ENCODE assay signal across 18 cellular contexts in genomic region chr5:127280494-127281220, GRCh38. TPM values are rescaled to one million over a fixed set of nuclear protein-coding genes. Genes with fewer than 3 reads are reported as not detected.
A peak's percentile ranks its signal among the peaks of the same experiment; 100 is the strongest.
DNase-seq lines count a peak whose midpoint lies in the region; ATAC-seq and TF ChIP-seq lines count a peak whose summit lies in the region.
"Had no signal": no experiment of that assay in that cellular context is flagged by ENCODE, and none has a peak within 500 bp of the region (broad histone marks: within the 10 kb centered on the region; RNA-seq: fewer than 3 reads in every experiment).

No MANE protein-coding gene starts in this region.

- intact Hi-C loops in body of pancreas (cut with DNase I) = no loop called here
- intact Hi-C loops in activated CD8-positive, alpha-beta T cell treated with anti-CD3 and anti-CD28 coated beads for 36 hours (cut with micrococcal nuclease) = no loop called here

- TF ChIP-seq POLR2A in body of pancreas (IDR thresholded peaks at IDR 0.05) = no peak

- no peaks in the 10 kb centered on the region for H3K9me3 Mint-ChIP-seq in activated CD8-positive, alpha-beta T cell treated with anti-CD3 and anti-CD28 coated beads for 36 hours
- H3K9me3 Mint-ChIP-seq: activated T-helper 2 cell treated with anti-CD3 and anti-CD28 coated beads, Interferon-gamma antibody, Interleukin-2, Interleukin-4, amounts not matched to agents 10 μg/mL and 5 μg/mL and 100 μg/mL, durations not matched to agents 14 hours and 24 hours and 36 hours; natural killer cell treated with Interleukin-12 subunit alpha and Interleukin-12 subunit beta and Interleukin-15 and Interleukin-18, amount 100 ng/mL, for 72 hours; stimulated activated naive B cell treated with anti-CD40 and anti-IgM and Interleukin-4, amounts not matched to agents 10 μg/mL and 1 μg/mL and 100 μg/mL, for 72 hours had no signal

- peaks cover 8% of the 10 kb centered on the region for H3K27me3 Mint-ChIP-seq in activated CD8-positive, alpha-beta T cell treated with anti-CD3 and anti-CD28 coated beads for 36 hours

- peak in 2 of 3 experiments; percentile 10 to 41 for DNase-seq in NCI-H1417 (lab: John Stamatoyannopoulos, UW)
- DNase-seq in NCI-H1417 treated with DMSO at 0.1 percent for 48 hours (lab: John Stamatoyannopoulos, UW) = no peak
- peak; percentile 6 for DNase-seq in NCI-H1092 (lab: John Stamatoyannopoulos, UW)
- DNase-seq in body of pancreas = peak; percentile 28 to 66 (median 42)
- DNase-seq in stimulated activated CD4-positive, alpha-beta T cell treated with anti-CD3 and anti-CD28 coated beads, Interleukin-12 subunit alpha, Interleukin-12 subunit beta, amount 100 ng/mL, for 4 hours = no peak
- no peak for DNase-seq in activated CD8-positive, alpha-beta T cell treated with anti-CD3 and anti-CD28 coated beads for 36 hours
- DNase-seq in 8988T = no peak
- DNase-seq: activated CD8-positive, alpha-beta T cell treated with anti-CD3 and anti-CD28 coated beads, Interleukin-2, amount 10 ng/mL, durations not matched to agents 7 days and 5 days; COR-L47; NCI-H1694 treated with DMSO at 0.1 percent for 48 hours; SJCRH30; stimulated activated naive B cell treated with anti-CD40 and anti-IgM and Interleukin-4, amounts not matched to agents 10 μg/mL and 1 μg/mL and 100 μg/mL, for 72 hours; uterus had no signal

- POLR2A ChIA-PET in activated CD8-positive, alpha-beta T cell treated with anti-CD3 and anti-CD28 coated beads for 36 hours (lab: Charles Lee) = no interaction called here

- no peak overlapping the region for H3K27ac Mint-ChIP-seq in activated CD8-positive, alpha-beta T cell treated with anti-CD3 and anti-CD28 coated beads for 36 hours
- H3K27ac Mint-ChIP-seq: activated CD8-positive, alpha-beta T cell treated with anti-CD3 and anti-CD28 coated beads, Interleukin-2, amount 10 ng/mL, durations not matched to agents 7 days and 5 days; activated T-helper 2 cell treated with anti-CD3 and anti-CD28 coated beads, Interferon-gamma antibody, Interleukin-2, Interleukin-4, amounts not matched to agents 10 μg/mL and 5 μg/mL and 100 μg/mL, durations not matched to agents 14 hours and 24 hours and 36 hours; natural killer cell treated with Interleukin-12 subunit alpha and Interleukin-12 subunit beta and Interleukin-15 and Interleukin-18, amount 100 ng/mL, for 72 hours; stimulated activated naive B cell treated with anti-CD40 and anti-IgM and Interleukin-4, amounts not matched to agents 10 μg/mL and 1 μg/mL and 100 μg/mL, for 72 hours had no signal

- H3K36me3 ChIP-seq in body of pancreas (replicated peaks in 1 of 2; ENCODE audit: insufficient read depth in 1 of 2, low read depth in 2 of 2) (no peaks in the 10 kb centered on the region), neuron (ENCODE audit: insufficient read depth, low read length) (no peaks in the 10 kb centered on the region)
- H3K36me3 ChIP-seq: SJCRH30, uterus had no signal

- no peak overlapping the region for H3K4me3 Mint-ChIP-seq in activated CD8-positive, alpha-beta T cell treated with anti-CD3 and anti-CD28 coated beads for 36 hours
- H3K4me3 Mint-ChIP-seq: activated CD8-positive, alpha-beta T cell treated with anti-CD3 and anti-CD28 coated beads, Interleukin-2, amount 10 ng/mL, durations not matched to agents 7 days and 5 days; natural killer cell treated with Interleukin-12 subunit alpha and Interleukin-12 subunit beta and Interleukin-15 and Interleukin-18, amount 100 ng/mL, for 72 hours; stimulated activated naive B cell treated with anti-CD40 and anti-IgM and Interleukin-4, amounts not matched to agents 10 μg/mL and 1 μg/mL and 100 μg/mL, for 72 hours had no signal

- no peak overlapping the region for H3K27ac ChIP-seq in body of pancreas
- H3K27ac ChIP-seq: SJCRH30, uterus had no signal

- H3K4me1 ChIP-seq in body of pancreas (peaks cover 11% of the 10 kb centered on the region), neuron (ENCODE audit: insufficient read depth, low read length) (peaks cover 9% of the 10 kb centered on the region)
- H3K4me1 ChIP-seq: uterus had no signal

- H3K36me3 Mint-ChIP-seq in activated CD8-positive, alpha-beta T cell treated with anti-CD3 and anti-CD28 coated beads for 36 hours (ENCODE audit: low read depth) = no peaks in the 10 kb centered on the region
- H3K36me3 Mint-ChIP-seq: natural killer cell treated with Interleukin-12 subunit alpha and Interleukin-12 subunit beta and Interleukin-15 and Interleukin-18, amount 100 ng/mL, for 72 hours; stimulated activated naive B cell treated with anti-CD40 and anti-IgM and Interleukin-4, amounts not matched to agents 10 μg/mL and 1 μg/mL and 100 μg/mL, for 72 hours had no signal

- CTCF ChIA-PET in activated CD8-positive, alpha-beta T cell treated with anti-CD3 and anti-CD28 coated beads for 36 hours (lab: Charles Lee) = no interaction called here

- 30 to 31% methylated on average over 11 of the region's 11 CpGs for WGBS in body of pancreas, 2 donors

- no peak overlapping the region for H3K4me3 ChIP-seq in body of pancreas
- H3K4me3 ChIP-seq in neuron (ENCODE audit: low read length) = no peak overlapping the region
- H3K4me3 ChIP-seq: lung, SJCRH30, uterus had no signal

- H2AFZ ChIP-seq in neuron (ENCODE audit: low read depth, low read length) = peak overlapping the region; percentile 1

- peak in 4 of 7 experiments; percentile 9 to 23 (median 20) for TF ChIP-seq CTCF in body of pancreas (IDR thresholded peaks at IDR 0.05)
- no peak for TF ChIP-seq CTCF in activated CD8-positive, alpha-beta T cell treated with anti-CD3 and anti-CD28 coated beads for 36 hours (IDR thresholded peaks at IDR 0.05)

- H3K9me3 ChIP-seq in body of pancreas (no peaks in the 10 kb centered on the region), neuron (ENCODE audit: low read length) (no peaks in the 10 kb centered on the region)
- H3K9me3 ChIP-seq: SJCRH30, uterus had no signal

- H3K27me3 ChIP-seq in body of pancreas (no peaks in the 10 kb centered on the region), neuron (ENCODE audit: insufficient read depth, low read length) (no peaks in the 10 kb centered on the region)
- H3K27me3 ChIP-seq: SJCRH30, uterus had no signal

- peak; percentile 73 for ATAC-seq in body of pancreas
- ATAC-seq in activated CD8-positive, alpha-beta T cell treated with anti-CD3 and anti-CD28 coated beads for 36 hours = no peak
- ATAC-seq: activated CD8-positive, alpha-beta T cell treated with anti-CD3 and anti-CD28 coated beads, Interleukin-2, amount 10 ng/mL, durations not matched to agents 7 days and 5 days; sciatic nerve; stimulated activated naive B cell treated with anti-CD40 and anti-IgM and Interleukin-4, amounts not matched to agents 10 μg/mL and 1 μg/mL and 100 μg/mL, for 72 hours had no signal

- no peaks in the 10 kb centered on the region for H3K4me1 Mint-ChIP-seq in activated CD8-positive, alpha-beta T cell treated with anti-CD3 and anti-CD28 coated beads for 36 hours (ENCODE audit: low read depth)
- H3K4me1 Mint-ChIP-seq: stimulated activated naive B cell treated with anti-CD40 and anti-IgM and Interleukin-4, amounts not matched to agents 10 μg/mL and 1 μg/mL and 100 μg/mL, for 72 hours had no signal

RNA-seq across cellular contexts. Expression of gene MEGF10, which starts 9.9 kb away (rescaled TPM):
- total RNA-seq in body of pancreas = under 1 TPM in 1 of 2 donors, not detected in 1; under 0.01 TPM
- not detected for total RNA-seq in activated CD8-positive, alpha-beta T cell treated with anti-CD3 and anti-CD28 coated beads for 36 hours
- total RNA-seq: activated CD8-positive, alpha-beta T cell treated with anti-CD3 and anti-CD28 coated beads, Interleukin-2, amount 10 ng/mL, durations not matched to agents 7 days and 5 days; activated T-helper 2 cell treated with anti-CD3 and anti-CD28 coated beads, Interferon-gamma antibody, Interleukin-2, Interleukin-4, amounts not matched to agents 10 μg/mL and 5 μg/mL and 100 μg/mL, durations not matched to agents 14 hours and 24 hours and 36 hours; natural killer cell treated with Interleukin-12 subunit alpha and Interleukin-12 subunit beta and Interleukin-15 and Interleukin-18, amount 100 ng/mL, for 72 hours had no signal

Comparison
In these comparisons a context has a peak if more than half of its experiments do, and no peak if none do; other contexts are left out.
1. DNase-seq: peak in NCI-H1417 (2 of 3), NCI-H1092 (single experiment) and body of pancreas (4 of 4); none in NCI-H1417 treated with DMSO at 0.1 percent for 48 hours (single experiment), stimulated activated CD4-positive, alpha-beta T cell treated with anti-CD3 and anti-CD28 coated beads, Interleukin-12 subunit alpha, Interleukin-12 subunit beta, amount 100 ng/mL, for 4 hours (single experiment), activated CD8-positive, alpha-beta T cell treated with anti-CD3 and anti-CD28 coated beads for 36 hours (single experiment) and 8988T (single experiment).